Comparison of ENCODE assay signal across 8 cellular contexts in genomic region chr2:24075259-24075658, GRCh38. TPM values are rescaled to one million over a fixed set of nuclear protein-coding genes. Genes with fewer than 3 reads are reported as not detected.
A peak's percentile ranks its signal among the peaks of the same experiment; 100 is the strongest.
DNase-seq lines count a peak whose midpoint lies in the region; ATAC-seq lines count a peak whose summit lies in the region.

No MANE protein-coding gene starts in this region.

- H3K36me3 Mint-ChIP-seq in T-helper 2 cell treated with Interferon-gamma antibody and Interleukin-4, amounts not matched to agents 5 μg/mL and 100 μg/mL, for 36 hours (ENCODE audit: low read depth) = peaks cover 9% of the 10 kb centered on the region
- H3K36me3 Mint-ChIP-seq in activated naive CD8-positive, alpha-beta T cell = peaks cover 3% of the 10 kb centered on the region
- H3K36me3 Mint-ChIP-seq in immature natural killer cell = peaks cover 0 to 4% (median 3%) of the 10 kb centered on the region in 3 donors

- peaks cover 30% of the 10 kb centered on the region for H3K4me1 Mint-ChIP-seq in T-helper 2 cell treated with Interferon-gamma antibody and Interleukin-4, amounts not matched to agents 5 μg/mL and 100 μg/mL, for 36 hours (ENCODE audit: low read depth)
- peaks cover 32% of the 10 kb centered on the region for H3K4me1 Mint-ChIP-seq in activated naive CD8-positive, alpha-beta T cell (ENCODE audit: low read depth)
- H3K4me1 Mint-ChIP-seq in immature natural killer cell = peaks cover 31 to 52% of the 10 kb centered on the region in 2 donors

- peak overlapping the region in 1 of 2 donors; percentile 98 for H3K9ac ChIP-seq in stomach smooth muscle (ENCODE audit: low read length in 2 of 2)

- ATAC-seq in HG03095 (IDR thresholded peaks at IDR 0.05; ENCODE audit: unreplicated experiment) = no peak

- H3K4me1 ChIP-seq in stomach smooth muscle (ENCODE audit: control insufficient read depth, insufficient read depth, low read length) = peaks cover 12% of the 10 kb centered on the region

- H3K36me3 ChIP-seq in stomach smooth muscle (ENCODE audit: control insufficient read depth in 2 of 2, insufficient read depth in 2 of 2, low read length in 2 of 2) = peaks cover 9 to 10% of the 10 kb centered on the region in 2 donors

- H3K4me3 Mint-ChIP-seq in T-helper 2 cell treated with Interferon-gamma antibody and Interleukin-4, amounts not matched to agents 5 μg/mL and 100 μg/mL, for 36 hours = peak overlapping the region; percentile 98
- peak overlapping the region; percentile 100 for H3K4me3 Mint-ChIP-seq in activated naive CD8-positive, alpha-beta T cell
- peak overlapping the region; percentile 93 to 100 (median 99) for H3K4me3 Mint-ChIP-seq in immature natural killer cell

- H3K27ac Mint-ChIP-seq in T-helper 2 cell treated with Interferon-gamma antibody and Interleukin-4, amounts not matched to agents 5 μg/mL and 100 μg/mL, for 36 hours = peak overlapping the region; percentile 99
- peak overlapping the region; percentile 98 for H3K27ac Mint-ChIP-seq in activated naive CD8-positive, alpha-beta T cell
- H3K27ac Mint-ChIP-seq in immature natural killer cell = peak overlapping the region; percentile 96 to 99 (median 98)

- H3K9me3 Mint-ChIP-seq in T-helper 2 cell treated with Interferon-gamma antibody and Interleukin-4, amounts not matched to agents 5 μg/mL and 100 μg/mL, for 36 hours = no peaks in the 10 kb centered on the region
- H3K9me3 Mint-ChIP-seq in activated naive CD8-positive, alpha-beta T cell (ENCODE audit: low read depth) = no peaks in the 10 kb centered on the region
- no peaks in the 10 kb centered on the region for H3K9me3 Mint-ChIP-seq in immature natural killer cell

- H3K27me3 ChIP-seq in stomach smooth muscle (ENCODE audit: control insufficient read depth in 1 of 2, insufficient read depth in 2 of 2, low read length in 2 of 2) = no peaks in the 10 kb centered on the region

- no peaks in the 10 kb centered on the region for H3K9me3 ChIP-seq in stomach smooth muscle (ENCODE audit: control insufficient read depth in 2 of 2, low read length in 2 of 2)

- H3K27ac ChIP-seq in stomach smooth muscle (ENCODE audit: low read length) = no peak overlapping the region

- DNase-seq in T-helper 2 cell treated with Interferon-gamma antibody and Interleukin-4, amounts not matched to agents 5 μg/mL and 100 μg/mL, for 36 hours (ENCODE audit: low spot score) = no peak
- no peak for DNase-seq in T-helper 2 cell
- DNase-seq in immature natural killer cell = no peak
- DNase-seq in stimulated activated CD4-positive, alpha-beta T cell treated with anti-CD3 and anti-CD28 coated beads, Interleukin-12 subunit alpha, Interleukin-12 subunit beta, amount 100 ng/mL, for 4 hours = no peak
- no peak for DNase-seq in NCI-H146 (lab: John Stamatoyannopoulos, UW)

- H3K27me3 Mint-ChIP-seq in T-helper 2 cell treated with Interferon-gamma antibody and Interleukin-4, amounts not matched to agents 5 μg/mL and 100 μg/mL, for 36 hours (ENCODE audit: low read depth) = no peaks in the 10 kb centered on the region
- H3K27me3 Mint-ChIP-seq in activated naive CD8-positive, alpha-beta T cell = no peaks in the 10 kb centered on the region
- peaks cover 4 to 15% (median 6%) of the 10 kb centered on the region in 3 donors for H3K27me3 Mint-ChIP-seq in immature natural killer cell (ENCODE audit: low read depth in 3 of 3)

- peak overlapping the region; percentile 99 to 100 for H3K4me3 ChIP-seq in stomach smooth muscle (ENCODE audit: low read length in 2 of 2)

RNA-seq across cellular contexts. Expression of gene SF3B6, which starts 0.9 kb away (rescaled TPM):
- polyA plus RNA-seq in immature natural killer cell = 100 to 1,000 TPM; 173 to 199 (median 182) TPM

RNA-seq across cellular contexts. Expression of gene TP53I3, which starts 9.4 kb away (rescaled TPM):
- 1 to 10 TPM in 1 of 3 donors, under 1 TPM in 1, not detected in 1; 0.69 to 1.2 TPM for polyA plus RNA-seq in immature natural killer cell

RNA-seq across cellular contexts. Expression of gene FKBP1B, which starts 25.7 kb away (rescaled TPM):
- polyA plus RNA-seq in immature natural killer cell = 1 to 10 TPM; 5.3 to 8.6 (median 7.8) TPM

RNA-seq across cellular contexts. Expression of gene WDCP, which starts 28.1 kb away (rescaled TPM):
- 1 to 10 TPM; 2.5 to 6.3 (median 5.0) TPM for polyA plus RNA-seq in immature natural killer cell

RNA-seq across cellular contexts. Expression of gene PFN4, which starts 47.9 kb away (rescaled TPM):
- polyA plus RNA-seq in immature natural killer cell = not detected
